ENCODE assay signal across 1 cellular context in the genomic region with DNA sequence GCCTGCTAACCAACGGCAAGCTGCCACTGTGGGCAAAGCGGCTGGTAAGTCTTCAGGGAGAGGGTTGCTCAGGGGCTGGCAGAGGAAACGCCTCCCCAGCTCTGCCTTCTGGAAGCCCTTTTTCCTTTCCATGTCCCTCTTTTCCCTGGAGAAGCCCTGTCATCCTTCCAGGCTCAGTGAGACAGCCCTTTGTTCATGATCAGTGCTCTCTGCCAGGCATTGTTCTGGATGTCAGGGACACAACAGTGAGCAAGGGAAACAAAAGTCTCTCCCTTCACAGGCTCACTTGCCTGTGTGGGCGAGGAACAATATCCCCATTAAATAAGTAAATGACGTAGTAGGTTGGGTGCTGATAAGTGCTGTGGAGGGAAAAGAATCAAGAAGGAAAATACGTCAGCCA.
A peak's percentile ranks its signal among the peaks of the same experiment; 100 is the strongest.
TF ChIP-seq lines count a peak whose summit lies in the region.

No MANE protein-coding gene starts in this region.

TF ChIP-seq in HEK293, 187 proteins besides CTCF, POLR2A, EP300 and RAD21 (continued from another document):
- TF ChIP-seq ZNF239 (tag by site-specific recombination; IDR thresholded peaks at IDR 0.05) (no peak), YY2 (tag by site-specific recombination; IDR thresholded peaks at IDR 0.05) (no peak), ZFHX2 (tag by site-specific recombination; conservative IDR thresholded peaks at IDR 0.05) (0 out of 2 replicates have a peak, but pooled peaks have one; percentile 19), ZNF169 (tag by site-specific recombination; IDR thresholded peaks at IDR 0.05) (no peak), ZNF510 (tag by site-specific recombination; IDR thresholded peaks at IDR 0.05; ENCODE audit: insufficient replicate concordance) (no peak), EGR2 (tag by site-specific recombination; IDR thresholded peaks at IDR 0.05; ENCODE audit: low read depth) (peak; percentile 64), ZNF600 (tag by site-specific recombination; IDR thresholded peaks at IDR 0.05) (peak; percentile 58; the same call in 1 of the 2 replicates)
- TF ChIP-seq, protein P1, sequence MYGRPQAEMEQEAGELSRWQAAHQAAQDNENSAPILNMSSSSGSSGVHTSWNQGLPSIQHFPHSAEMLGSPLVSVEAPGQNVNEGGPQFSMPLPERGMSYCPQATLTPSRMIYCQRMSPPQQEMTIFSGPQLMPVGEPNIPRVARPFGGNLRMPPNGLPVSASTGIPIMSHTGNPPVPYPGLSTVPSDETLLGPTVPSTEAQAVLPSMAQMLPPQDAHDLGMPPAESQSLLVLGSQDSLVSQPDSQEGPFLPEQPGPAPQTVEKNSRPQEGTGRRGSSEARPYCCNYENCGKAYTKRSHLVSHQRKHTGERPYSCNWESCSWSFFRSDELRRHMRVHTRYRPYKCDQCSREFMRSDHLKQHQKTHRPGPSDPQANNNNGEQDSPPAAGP (tag by site-specific recombination; IDR thresholded peaks at IDR 0.05): no peak
- TF ChIP-seq, protein P2, sequence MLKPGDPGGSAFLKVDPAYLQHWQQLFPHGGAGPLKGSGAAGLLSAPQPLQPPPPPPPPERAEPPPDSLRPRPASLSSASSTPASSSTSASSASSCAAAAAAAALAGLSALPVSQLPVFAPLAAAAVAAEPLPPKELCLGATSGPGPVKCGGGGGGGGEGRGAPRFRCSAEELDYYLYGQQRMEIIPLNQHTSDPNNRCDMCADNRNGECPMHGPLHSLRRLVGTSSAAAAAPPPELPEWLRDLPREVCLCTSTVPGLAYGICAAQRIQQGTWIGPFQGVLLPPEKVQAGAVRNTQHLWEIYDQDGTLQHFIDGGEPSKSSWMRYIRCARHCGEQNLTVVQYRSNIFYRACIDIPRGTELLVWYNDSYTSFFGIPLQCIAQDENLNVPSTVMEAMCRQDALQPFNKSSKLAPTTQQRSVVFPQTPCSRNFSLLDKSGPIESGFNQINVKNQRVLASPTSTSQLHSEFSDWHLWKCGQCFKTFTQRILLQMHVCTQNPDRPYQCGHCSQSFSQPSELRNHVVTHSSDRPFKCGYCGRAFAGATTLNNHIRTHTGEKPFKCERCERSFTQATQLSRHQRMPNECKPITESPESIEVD (tag by site-specific recombination; IDR thresholded peaks at IDR 0.05): no peak
